Comparison of ENCODE assay signal across 11 cellular contexts in genomic region chr18:50282521-50283335, GRCh38. TPM values are rescaled to one million over a fixed set of nuclear protein-coding genes. Genes with fewer than 3 reads are reported as not detected.
DNase-seq lines count a peak whose midpoint lies in the region; ATAC-seq, FAIRE-seq and TF ChIP-seq lines count a peak whose summit lies in the region.
"Had no signal": no experiment of that assay in that cellular context is flagged by ENCODE, and none has a peak within 500 bp of the region (broad histone marks: within the 10 kb centered on the region; RNA-seq: fewer than 3 reads in every experiment).

No MANE protein-coding gene starts in this region.

- peaks cover 75% of the 10 kb centered on the region for H3K36me3 Mint-ChIP-seq in CD8-positive, alpha-beta T cell
- peaks cover 58% of the 10 kb centered on the region for H3K36me3 Mint-ChIP-seq in activated naive CD8-positive, alpha-beta T cell treated with anti-CD3 and anti-CD28 coated beads, Interleukin-2, amount 50 U/mL, for 24 hours (ENCODE audit: low read depth)
- H3K36me3 Mint-ChIP-seq in nephron (ENCODE audit: low read depth): peaks cover 60% of the 10 kb centered on the region

- H3K27ac ChIP-seq in CD8-positive, alpha-beta T cell (ENCODE audit: low read depth, low read length): no peak overlapping the region
- H3K27ac ChIP-seq in HUES6 (ENCODE audit: low read depth, low read length) (no peak overlapping the region), colonic mucosa (no peak overlapping the region)

- no peak for ATAC-seq in CD8-positive, alpha-beta T cell
- no peak for ATAC-seq in activated naive CD8-positive, alpha-beta T cell treated with anti-CD3 and anti-CD28 coated beads, Interleukin-2, amount 50 U/mL, for 24 hours

- no peak overlapping the region for H3K9ac ChIP-seq in HUES6 (ENCODE audit: low read length)
- no peak overlapping the region for H3K9ac ChIP-seq in colonic mucosa (ENCODE audit: low read depth in 2 of 2, low read length in 2 of 2)

- peaks cover 59% of the 10 kb centered on the region for H3K4me1 Mint-ChIP-seq in CD8-positive, alpha-beta T cell (ENCODE audit: low read depth)
- H3K4me1 Mint-ChIP-seq in activated naive CD8-positive, alpha-beta T cell treated with anti-CD3 and anti-CD28 coated beads, Interleukin-2, amount 50 U/mL, for 24 hours: peaks cover 56% of the 10 kb centered on the region
- peaks cover 38% of the 10 kb centered on the region for H3K4me1 Mint-ChIP-seq in nephron

- no peaks in the 10 kb centered on the region for H3K9me3 ChIP-seq in CD8-positive, alpha-beta T cell (ENCODE audit: low read length)
- H3K9me3 ChIP-seq in HUES6 (ENCODE audit: control insufficient read depth, insufficient read depth, low read depth, low read length): no peaks in the 10 kb centered on the region
- H3K9me3 ChIP-seq in colonic mucosa: no peaks in the 10 kb centered on the region

- no peak for DNase-seq in CD8-positive, alpha-beta T cell
- no peak for DNase-seq in activated naive CD8-positive, alpha-beta T cell treated with anti-CD3 and anti-CD28 coated beads, Interleukin-2, amount 50 U/mL, for 24 hours
- DNase-seq in NCI-H748 (lab: John Stamatoyannopoulos, UW; ENCODE audit: unreplicated experiment) (no peak), frontal cortex (ENCODE audit: low spot score in 2 of 2) (no peak), colonic mucosa (no peak)
- no peak for DNase-seq in stimulated activated CD4-positive, alpha-beta T cell treated with anti-CD3 and anti-CD28 coated beads, Interleukin-2, amount 100 ng/mL, for 24 hours
- DNase-seq: KG1, kidney glomerular epithelial cell, NCI-H510A treated with DMSO at 0.1 percent for 48 hours had no signal

- no peak for FAIRE-seq in frontal cortex (lab: Jason Lieb, UNC)

- CTCF ChIA-PET in CD8-positive, alpha-beta T cell (lab: Charles Lee): interaction anchor here (1.2 to 1.3 kb wide), 2 partner anchors 12 to 23 kb away, joined by 3 read pairs; no protein-coding TSS in a partner anchor

- H3K4me3 ChIP-seq in CD8-positive, alpha-beta T cell (ENCODE audit: low read depth, low read length): no peak overlapping the region
- H3K4me3 ChIP-seq in HUES6 (ENCODE audit: low read depth, low read length) (0 out of 2 replicates have a peak overlapping the region, but pooled peaks have one; percentile 97), colonic mucosa (no peak overlapping the region)

- H3K27me3 ChIP-seq in CD8-positive, alpha-beta T cell (ENCODE audit: insufficient read depth, low read length): no peaks in the 10 kb centered on the region
- H3K27me3 ChIP-seq in HUES6 (ENCODE audit: control insufficient read depth, insufficient read depth, low read length): no peaks in the 10 kb centered on the region
- no peaks in the 10 kb centered on the region for H3K27me3 ChIP-seq in colonic mucosa

- intact Hi-C loops in CD8-positive, alpha-beta T cell (cut with DNase I, micrococcal nuclease): loop anchor here in 1 of 2 experiments (5.0 to 10.0 kb wide), 3 partner anchors 470 to 1338 kb away; partner anchors contain the start of genes ACAA2 and ELAC1
- intact Hi-C loops in colonic mucosa (cut with DNase I): no loop called here

- no peak for TF ChIP-seq CTCF in CD8-positive, alpha-beta T cell (IDR thresholded peaks at IDR 0.05)
- TF ChIP-seq CTCF in nephron (IDR thresholded peaks at IDR 0.05; ENCODE audit: unreplicated experiment in 3 of 3) (no peak), colonic mucosa (IDR thresholded peaks at IDR 0.05) (no peak)

- POLR2A ChIA-PET in CD8-positive, alpha-beta T cell (lab: Charles Lee): interaction anchor here (1.3 to 2.2 kb wide), 5 partner anchors 12 to 92 kb away, joined by 3 to 18 read pairs (median 5); partner anchors contain the start of genes CFAP53 and SKA1

- H3K4me3 Mint-ChIP-seq in CD8-positive, alpha-beta T cell: peak overlapping the region; percentile 74
- peak overlapping the region; percentile 21 for H3K4me3 Mint-ChIP-seq in activated naive CD8-positive, alpha-beta T cell treated with anti-CD3 and anti-CD28 coated beads, Interleukin-2, amount 50 U/mL, for 24 hours
- peak overlapping the region; percentile 96 to 99 (median 97) for H3K4me3 Mint-ChIP-seq in nephron

- peaks cover 15% of the 10 kb centered on the region for H3K36me3 ChIP-seq in CD8-positive, alpha-beta T cell (ENCODE audit: insufficient read depth, low read length)
- H3K36me3 ChIP-seq in HUES6 (ENCODE audit: control insufficient read depth, insufficient read depth, low read length): peaks cover 55% of the 10 kb centered on the region
- H3K36me3 ChIP-seq in colonic mucosa: peaks cover 2% of the 10 kb centered on the region

- H3K9me3 Mint-ChIP-seq in CD8-positive, alpha-beta T cell: no peaks in the 10 kb centered on the region
- H3K9me3 Mint-ChIP-seq in activated naive CD8-positive, alpha-beta T cell treated with anti-CD3 and anti-CD28 coated beads, Interleukin-2, amount 50 U/mL, for 24 hours: no peaks in the 10 kb centered on the region
- peaks cover 14% of the 10 kb centered on the region for H3K9me3 Mint-ChIP-seq in nephron

- no peaks in the 10 kb centered on the region for H3K27me3 Mint-ChIP-seq in CD8-positive, alpha-beta T cell (ENCODE audit: low read depth)
- no peaks in the 10 kb centered on the region for H3K27me3 Mint-ChIP-seq in activated naive CD8-positive, alpha-beta T cell treated with anti-CD3 and anti-CD28 coated beads, Interleukin-2, amount 50 U/mL, for 24 hours
- H3K27me3 Mint-ChIP-seq in nephron (ENCODE audit: low read depth): no peaks in the 10 kb centered on the region

- no peak overlapping the region for H3K27ac Mint-ChIP-seq in CD8-positive, alpha-beta T cell
- peak overlapping the region; percentile 35 for H3K27ac Mint-ChIP-seq in activated naive CD8-positive, alpha-beta T cell treated with anti-CD3 and anti-CD28 coated beads, Interleukin-2, amount 50 U/mL, for 24 hours
- peak overlapping the region in 2 of 3 experiments; percentile 17 to 46 for H3K27ac Mint-ChIP-seq in nephron

- peaks cover 45% of the 10 kb centered on the region for H3K4me1 ChIP-seq in CD8-positive, alpha-beta T cell (ENCODE audit: insufficient read depth, low read length)
- H3K4me1 ChIP-seq in HUES6 (ENCODE audit: control insufficient read depth, insufficient read depth, low read length): peaks cover 11% of the 10 kb centered on the region
- H3K4me1 ChIP-seq in colonic mucosa: peaks cover 11% of the 10 kb centered on the region

RNA-seq across cellular contexts. Expression of gene MBD1, which starts 1.4 kb away (rescaled TPM):
- total RNA-seq in CD8-positive, alpha-beta T cell: 10 to 100 TPM; 88.5 to 96.0 TPM
- 51.4 TPM for total RNA-seq in frontal cortex
- total RNA-seq in colonic mucosa: 10 to 100 TPM; 54.2 to 92.3 TPM

RNA-seq across cellular contexts. Expression of gene CXXC1, which starts 4.8 kb away (rescaled TPM):
- 100 to 1,000 TPM; 107 to 119 TPM for total RNA-seq in CD8-positive, alpha-beta T cell
- 35.5 TPM for total RNA-seq in frontal cortex
- 100 to 1,000 TPM in 1 of 2 donors, 10 to 100 TPM in 1; 46.1 to 102 TPM for total RNA-seq in colonic mucosa

RNA-seq across cellular contexts. Expression of gene CFAP53, which starts 16.4 kb away (rescaled TPM):
- total RNA-seq in CD8-positive, alpha-beta T cell: under 1 TPM; 0.22 to 0.36 TPM
- total RNA-seq in frontal cortex: 1.2 TPM
- total RNA-seq in colonic mucosa: under 1 TPM; 0.16 to 0.44 TPM

Comparison
In these comparisons a context has a peak if more than half of its experiments do, and no peak if none do; other contexts are left out.
1. H3K4me3 Mint-ChIP-seq: peak in every context shown above with its lines; median percentile 97 in nephron; 74 in CD8-positive, alpha-beta T cell; 21 in activated naive CD8-positive, alpha-beta T cell treated with anti-CD3 and anti-CD28 coated beads, Interleukin-2, amount 50 U/mL, for 24 hours.